18 cellular contexts compared by ENCODE assay signal in the genomic region with DNA sequence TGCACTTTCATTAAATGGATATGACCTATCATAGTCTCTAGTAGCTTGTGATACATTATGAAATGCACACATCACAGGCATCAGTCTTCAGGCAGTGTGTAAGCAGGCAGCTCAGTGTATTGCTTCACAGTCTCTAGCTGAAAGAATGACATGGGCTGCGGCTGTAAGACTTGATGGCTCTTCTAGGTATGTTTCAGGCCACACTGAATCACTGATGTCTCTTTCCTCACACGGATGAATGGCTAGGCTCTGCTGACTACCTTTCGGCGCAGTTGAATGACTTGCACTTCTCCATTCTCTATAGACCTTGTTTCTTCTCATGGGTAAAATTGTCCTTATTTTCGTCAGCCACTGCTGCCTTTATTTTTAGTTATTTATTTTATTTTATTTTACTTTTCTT. TPM values are rescaled to one million over a fixed set of nuclear protein-coding genes. Genes with fewer than 3 reads are reported as not detected.
DNase-seq lines count a peak whose midpoint lies in the region; ATAC-seq and TF ChIP-seq lines count a peak whose summit lies in the region.
"Had no signal": no experiment of that assay in that cellular context is flagged by ENCODE, and none has a peak within 500 bp of the region (broad histone marks: within the 10 kb centered on the region; RNA-seq: fewer than 3 reads in every experiment).

No MANE protein-coding gene starts in this region.

- intact Hi-C loops in activated B cell treated with CpG ODN at 0.5 μM for 24 hours (cut with micrococcal nuclease): no loop called here

- peaks cover 19% of the 10 kb centered on the region for H3K4me1 Mint-ChIP-seq in activated B cell treated with CpG ODN at 0.5 μM for 24 hours

- ATAC-seq in activated B cell treated with CpG ODN at 0.5 μM for 24 hours (ENCODE audit: low read depth) (peak; percentile 90), upper lobe of left lung (ENCODE audit: low FRiP score in 2 of 2) (peak; percentile 40 to 43)
- ATAC-seq: gastroesophageal sphincter, WTC11 had no signal

- peak in 1 of 4 donors; percentile 29 for TF ChIP-seq POLR2A in upper lobe of left lung (IDR thresholded peaks at IDR 0.05)

- peaks cover 52% of the 10 kb centered on the region for H3K36me3 Mint-ChIP-seq in activated B cell treated with CpG ODN at 0.5 μM for 24 hours (ENCODE audit: low read depth)

- in situ Hi-C loops in GM13976 (cut with MboI; ENCODE audit: low sequenced_read_pairs, unreplicated experiment): loop anchor here (25.0 kb wide), 1 partner anchor 320 kb away; no protein-coding TSS in a partner anchor

- WGBS in upper lobe of left lung, 2 donors: 86 to 95% methylated on average over 5 of the region's 5 CpGs

- H3K4me3 ChIP-seq in fibroblast of villous mesenchyme (ENCODE audit: low read depth, low read length) (no peak overlapping the region), upper lobe of left lung (no peak overlapping the region)
- H3K4me3 ChIP-seq: cardiac muscle cell, gastroesophageal sphincter had no signal

- H3K4me3 Mint-ChIP-seq in activated B cell treated with CpG ODN at 0.5 μM for 24 hours: no peak overlapping the region
- H3K4me3 Mint-ChIP-seq: activated naive CD4-positive, alpha-beta T cell treated with anti-CD3 and anti-CD28 coated beads, Interleukin-2, amount 10 ng/mL, durations not matched to agents 7 days and 5 days; CD4-positive, CD25-positive, alpha-beta regulatory T cell; mesothelial cell of epicardium; WTC11 had no signal

- H3K4me1 ChIP-seq in upper lobe of left lung: peaks cover 0 to 19% (median 11%) of the 10 kb centered on the region in 4 donors

- peak in 1 of 4 donors; percentile 23 for TF ChIP-seq EP300 in upper lobe of left lung (IDR thresholded peaks at IDR 0.05)

- no peaks in the 10 kb centered on the region for H3K36me3 ChIP-seq in upper lobe of left lung
- H3K36me3 ChIP-seq: cardiac muscle cell had no signal

- no peak for TF ChIP-seq CTCF in GM13976 (IDR thresholded peaks at IDR 0.05; ENCODE audit: borderline replicate concordance, control extremely low read depth, extremely low read depth, insufficient read depth, missing control alignments)
- TF ChIP-seq CTCF in activated B cell treated with CpG ODN at 0.5 μM for 24 hours (IDR thresholded peaks at IDR 0.05): no peak
- TF ChIP-seq CTCF in fibroblast of villous mesenchyme (IDR thresholded peaks at IDR 0.05; ENCODE audit: insufficient read depth, low read depth, low read length): no peak
- no peak for TF ChIP-seq CTCF in upper lobe of left lung (IDR thresholded peaks at IDR 0.05)

- no peaks in the 10 kb centered on the region for H3K9me3 Mint-ChIP-seq in activated B cell treated with CpG ODN at 0.5 μM for 24 hours
- H3K9me3 Mint-ChIP-seq: activated naive CD4-positive, alpha-beta T cell treated with anti-CD3 and anti-CD28 coated beads, Interleukin-2, amount 10 ng/mL, durations not matched to agents 7 days and 5 days; CD4-positive, CD25-positive, alpha-beta regulatory T cell; mesothelial cell of epicardium; WTC11 had no signal

- CTCF ChIA-PET in activated B cell treated with CpG ODN at 0.5 μM for 24 hours (lab: Charles Lee): interaction anchor here (5.9 kb wide), 1 partner anchor 109 kb away, joined by 56 read pairs; no protein-coding TSS in a partner anchor

- no peaks in the 10 kb centered on the region for H3K27me3 Mint-ChIP-seq in activated B cell treated with CpG ODN at 0.5 μM for 24 hours
- H3K27me3 Mint-ChIP-seq: activated naive CD4-positive, alpha-beta T cell treated with anti-CD3 and anti-CD28 coated beads, Interleukin-2, amount 10 ng/mL, durations not matched to agents 7 days and 5 days; CD4-positive, CD25-positive, alpha-beta regulatory T cell had no signal

- peak overlapping the region in 1 of 4 donors; percentile 38 for H3K27ac ChIP-seq in upper lobe of left lung
- H3K27ac ChIP-seq: cardiac muscle cell, gastroesophageal sphincter had no signal

- POLR2A ChIA-PET in activated B cell treated with CpG ODN at 0.5 μM for 24 hours (lab: Charles Lee): interaction anchor here (0.6 to 0.8 kb wide), 3 partner anchors 13 to 146 kb away, joined by 3 to 4 read pairs (median 3); no protein-coding TSS in a partner anchor

- peak overlapping the region; percentile 24 for H3K27ac Mint-ChIP-seq in activated B cell treated with CpG ODN at 0.5 μM for 24 hours
- H3K27ac Mint-ChIP-seq: activated naive CD4-positive, alpha-beta T cell treated with anti-CD3 and anti-CD28 coated beads, Interleukin-2, amount 10 ng/mL, durations not matched to agents 7 days and 5 days; CD4-positive, CD25-positive, alpha-beta regulatory T cell; mesothelial cell of epicardium; WTC11 had no signal

- H3K9me3 ChIP-seq in upper lobe of left lung: no peaks in the 10 kb centered on the region
- H3K9me3 ChIP-seq: gastroesophageal sphincter had no signal

- H3K27me3 ChIP-seq in upper lobe of left lung: no peaks in the 10 kb centered on the region
- H3K27me3 ChIP-seq: cardiac muscle cell, gastroesophageal sphincter had no signal

- peak; percentile 43 for DNase-seq in GM13976 (ENCODE audit: low spot score)
- no peak for DNase-seq in activated B cell treated with CpG ODN at 0.5 μM for 24 hours
- DNase-seq in fibroblast of villous mesenchyme (ENCODE audit: low read depth): peak; percentile 52
- DNase-seq in upper lobe of left lung: peak in 1 of 2 donors; percentile 35
- DNase-seq in HuH-7 (ENCODE audit: low spot score): no peak
- DNase-seq in activated CD4-positive, alpha-beta T cell treated with anti-CD3 and anti-CD28 coated beads, Interleukin-2, amount 50 U/mL, for 4 hours: no peak
- no peak for DNase-seq in inferior parietal cortex (ENCODE audit: extremely low spot score)
- DNase-seq: activated naive CD4-positive, alpha-beta T cell treated with anti-CD3 and anti-CD28 coated beads, Interleukin-2, amount 10 ng/mL, durations not matched to agents 7 days and 5 days; CD4-positive, CD25-positive, alpha-beta regulatory T cell; effector memory CD4-positive, alpha-beta T cell; NCI-H2081; NCI-H748 treated with DMSO at 0.1 percent for 48 hours; RPMI8226; stimulated activated naive CD4-positive, alpha-beta T cell had no signal

RNA-seq across cellular contexts. Expression of a gene that starts 15.4 kb away (rescaled TPM):
- total RNA-seq in activated B cell treated with CpG ODN at 0.5 μM for 24 hours (22.1 and 23.7 TPM in 2 replicates), fibroblast of villous mesenchyme (14.5 and 19.9 TPM in 2 replicates), upper lobe of left lung (10 to 100 TPM in 4 of 6 donors, 1 to 10 TPM in 2; 4.9 to 28.9 (median 12.4) TPM)

Comparison
In these comparisons a context has a peak if more than half of its experiments do, and no peak if none do; other contexts are left out.
1. DNase-seq: peak in GM13976 (single experiment) and fibroblast of villous mesenchyme (single experiment); none in activated B cell treated with CpG ODN at 0.5 μM for 24 hours (single experiment), HuH-7 (single experiment), activated CD4-positive, alpha-beta T cell treated with anti-CD3 and anti-CD28 coated beads, Interleukin-2, amount 50 U/mL, for 4 hours (0 of 2) and inferior parietal cortex (single experiment).